Comparison of ENCODE assay signal across 11 cellular contexts in the genomic region with DNA sequence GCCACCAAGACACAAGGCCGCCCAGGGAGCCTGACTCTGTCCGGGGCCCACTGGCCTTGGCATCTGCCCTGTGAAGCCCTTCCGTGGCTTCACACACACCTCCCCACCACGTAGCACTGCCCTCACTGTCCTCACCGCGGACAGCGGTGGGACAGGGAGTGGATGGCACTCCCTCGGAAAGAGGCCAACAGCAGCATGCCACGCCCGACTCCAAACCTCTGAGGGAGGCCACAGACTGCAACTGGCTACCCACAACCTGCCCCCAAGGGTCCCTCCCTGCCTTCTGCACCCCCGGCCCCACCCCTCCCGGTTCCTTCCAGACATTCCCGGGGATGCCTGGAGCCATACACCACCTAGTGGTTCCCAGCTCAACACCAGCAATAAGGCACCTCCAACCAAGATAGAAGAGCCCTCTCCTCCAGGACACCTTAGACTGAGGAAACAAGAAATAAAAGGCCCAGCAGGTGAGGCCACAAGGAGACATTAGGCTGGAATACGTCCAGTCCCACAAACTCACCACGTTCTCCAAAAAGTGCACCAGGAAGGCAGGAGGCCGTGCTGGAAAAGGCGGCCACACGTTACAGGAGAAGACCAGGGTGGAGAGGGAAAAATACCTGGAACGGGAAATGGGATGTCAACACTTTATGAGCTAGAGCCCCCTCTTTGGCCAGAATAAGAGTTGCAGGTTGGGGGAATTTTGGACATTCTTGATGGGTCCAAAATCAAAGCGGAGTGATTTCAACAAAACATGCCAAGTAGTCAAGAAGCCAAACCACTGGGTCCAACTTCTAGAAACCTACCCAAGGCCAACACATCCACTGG.
DNase-seq lines count a peak whose midpoint lies in the region; ATAC-seq, FAIRE-seq and TF ChIP-seq lines count a peak whose summit lies in the region.
"Had no signal": no experiment of that assay in that cellular context is flagged by ENCODE, and none has a peak within 500 bp of the region (broad histone marks: within the 10 kb centered on the region; RNA-seq: fewer than 3 reads in every experiment).

No MANE protein-coding gene starts in this region.

- H3K79me2 ChIP-seq in GM23338 (replicated peaks; ENCODE audit: insufficient read depth), result no peaks in the 10 kb centered on the region

- H3K27ac Mint-ChIP-seq in GM23338, result no peak overlapping the region

- CTCF ChIA-PET in AG04450 (lab: Charles Lee), result interaction anchor here (0.6 to 0.9 kb wide), 2 partner anchors 48 to 685 kb away, joined by 3 read pairs; no protein-coding TSS in a partner anchor

- no peak overlapping the region for H3K4me3 Mint-ChIP-seq in GM23338

- H3K9me3 ChIP-seq in AG04450 (ENCODE audit: control insufficient read depth, insufficient read depth, low read length), result no peaks in the 10 kb centered on the region; the same call in 1 of the 2 replicates
- H3K9me3 ChIP-seq in WERI-Rb-1 (ENCODE audit: severe bottlenecking), result no peaks in the 10 kb centered on the region
- H3K9me3 ChIP-seq in kidney (ENCODE audit: control insufficient read depth in 1 of 2, low read length in 2 of 2), result no peaks in the 10 kb centered on the region
- no peaks in the 10 kb centered on the region for H3K9me3 ChIP-seq in tibial nerve
- H3K9me3 ChIP-seq: thyroid gland had no signal

- H3K27me3 Mint-ChIP-seq in GM23338 (ENCODE audit: insufficient read depth, low read depth, poor library complexity), result peaks cover 7% of the 10 kb centered on the region

- peak; percentile 86 for ATAC-seq in GM23338
- ATAC-seq in HG03039 (IDR thresholded peaks at IDR 0.05; ENCODE audit: unreplicated experiment), result no peak
- ATAC-seq in GM19463 (IDR thresholded peaks at IDR 0.05; ENCODE audit: unreplicated experiment), result no peak

- H3K27ac ChIP-seq in AG04450 (ENCODE audit: low read depth, low read length) (no peak overlapping the region), GM23338 (ENCODE audit: low read depth) (no peak overlapping the region), WERI-Rb-1 (no peak overlapping the region), kidney (ENCODE audit: low read depth in 2 of 2, low read length in 2 of 2) (no peak overlapping the region), tibial nerve (no peak overlapping the region)
- H3K27ac ChIP-seq: thyroid gland had no signal

- H4K20me1 ChIP-seq in GM23338 (replicated peaks; ENCODE audit: insufficient read depth), result no peaks in the 10 kb centered on the region

- TF ChIP-seq EP300 in tibial nerve (IDR thresholded peaks at IDR 0.05), result no peak

- H3K36me3 ChIP-seq in GM23338 (ENCODE audit: insufficient read depth) (no peaks in the 10 kb centered on the region), WERI-Rb-1 (peaks cover 3% of the 10 kb centered on the region), kidney (ENCODE audit: control insufficient read depth in 1 of 2, insufficient read depth in 2 of 2, low read length in 2 of 2) (no peaks in the 10 kb centered on the region), tibial nerve (no peaks in the 10 kb centered on the region)
- H3K36me3 ChIP-seq: thyroid gland had no signal

- peaks cover 12% of the 10 kb centered on the region for H3K4me1 Mint-ChIP-seq in GM23338

- H3K36me3 Mint-ChIP-seq in GM23338 (ENCODE audit: low read depth), result no peaks in the 10 kb centered on the region

- no peaks in the 10 kb centered on the region for H3K9me3 Mint-ChIP-seq in GM23338

- H3K27me3 ChIP-seq in AG04450 (ENCODE audit: control insufficient read depth, insufficient read depth, low read length) (no peaks in the 10 kb centered on the region), GM23338 (ENCODE audit: insufficient read depth) (no peaks in the 10 kb centered on the region), WERI-Rb-1 (ENCODE audit: insufficient read depth, low read depth, severe bottlenecking) (no peaks in the 10 kb centered on the region), tibial nerve (no peaks in the 10 kb centered on the region)
- H3K27me3 ChIP-seq: thyroid gland had no signal

- DNase-seq in AG04450 (ENCODE audit: low read depth, low spot score), result no peak
- peak; percentile 67 for DNase-seq in GM23338 (ENCODE audit: low spot score)
- DNase-seq in WERI-Rb-1, result peak; percentile 62
- no peak for DNase-seq in kidney
- DNase-seq in tibial nerve (ENCODE audit: low spot score in 2 of 2), result no peak
- DNase-seq in activated T-cell treated with anti-CD3 and anti-CD28 coated beads, Interleukin-2, amount 50 U/mL, for 48 hours, result no peak
- DNase-seq: C1 segment of cervical spinal cord had no signal

- no peaks in the 10 kb centered on the region for H3K4me1 ChIP-seq in GM23338 (ENCODE audit: insufficient read depth)
- no peaks in the 10 kb centered on the region for H3K4me1 ChIP-seq in kidney (ENCODE audit: control insufficient read depth in 1 of 2, insufficient read depth in 1 of 2, low read depth in 1 of 2, low read length in 2 of 2)
- H3K4me1 ChIP-seq in tibial nerve, result peaks cover 0 to 24% (median 5%) of the 10 kb centered on the region in 4 donors

- intact Hi-C loops in kidney (cut with DNase I), result no loop called here

- H2AFZ ChIP-seq in GM23338, result peak overlapping the region; percentile 17; the same call in 1 of the 2 replicates

- TF ChIP-seq POLR2A in tibial nerve (IDR thresholded peaks at IDR 0.05), result no peak

- POLR2A ChIA-PET in AG04450 (lab: Yijun Ruan, JAX), result no interaction called here

- FAIRE-seq in kidney (lab: Jason Lieb, UNC), result no peak
- FAIRE-seq: astrocyte had no signal

- no peak overlapping the region for H3K4me2 ChIP-seq in GM23338

- H3K4me3 ChIP-seq in AG04450 (ENCODE audit: low read depth, low read length) (no peak overlapping the region), GM23338 (no peak overlapping the region), WERI-Rb-1 (ENCODE audit: low read depth, low read length) (no peak overlapping the region), kidney (ENCODE audit: low read length in 2 of 2) (no peak overlapping the region), tibial nerve (no peak overlapping the region)
- H3K4me3 ChIP-seq: thyroid gland had no signal

- H3K9ac ChIP-seq in kidney (ENCODE audit: low read length in 2 of 2), result no peak overlapping the region

- no peaks in the 10 kb centered on the region for H3F3A ChIP-seq in GM23338 (replicated peaks; ENCODE audit: low read depth)

- H3K9me2 ChIP-seq in GM23338 (ENCODE audit: insufficient read depth), result no peaks in the 10 kb centered on the region

- WGBS in tibial nerve, 2 donors, result 72 to 84% methylated on average over 17 to 19 of the region's 20 CpGs

- peak; percentile 11 for TF ChIP-seq CTCF in AG04450 (IDR thresholded peaks at IDR 0.05; ENCODE audit: low read depth, low read length)
- peak; percentile 67 to 68 for TF ChIP-seq CTCF in GM23338 (conservative IDR thresholded peaks at IDR 0.05; ENCODE audit: low read depth in 2 of 2)
- peak; percentile 69 for TF ChIP-seq CTCF in WERI-Rb-1 (IDR thresholded peaks at IDR 0.05; ENCODE audit: low read depth, low read length)
- peak; percentile 5 for TF ChIP-seq CTCF in kidney (IDR thresholded peaks at IDR 0.05; ENCODE audit: borderline replicate concordance, extremely low read depth, insufficient read depth)
- TF ChIP-seq CTCF in tibial nerve (IDR thresholded peaks at IDR 0.05), result no peak

TF ChIP-seq in GM23338, 12 proteins besides CTCF, POLR2A, EP300 and RAD21 (continues in another document):
- TF ChIP-seq EZH2 (IDR thresholded peaks at IDR 0.05; ENCODE audit: low read depth, unreplicated experiment) (no peak), STAT1 (IDR thresholded peaks at IDR 0.05; ENCODE audit: unreplicated experiment) (no peak), CREB1 (CRISPR knock-in tag; IDR thresholded peaks at IDR 0.05; ENCODE audit: low read depth) (no peak), JUNB (IDR thresholded peaks at IDR 0.05; ENCODE audit: unreplicated experiment) (no peak), POLR2AphosphoS5 (IDR thresholded peaks at IDR 0.05; ENCODE audit: low read depth) (no peak), ZNF331 (CRISPR knock-in tag; IDR thresholded peaks at IDR 0.05; ENCODE audit: low read depth) (no peak), EZH2phosphoT487 (IDR thresholded peaks at IDR 0.05; ENCODE audit: unreplicated experiment) (no peak), ZNF114 (CRISPR knock-in tag; IDR thresholded peaks at IDR 0.05) (no peak)
- TF ChIP-seq, protein P1, sequence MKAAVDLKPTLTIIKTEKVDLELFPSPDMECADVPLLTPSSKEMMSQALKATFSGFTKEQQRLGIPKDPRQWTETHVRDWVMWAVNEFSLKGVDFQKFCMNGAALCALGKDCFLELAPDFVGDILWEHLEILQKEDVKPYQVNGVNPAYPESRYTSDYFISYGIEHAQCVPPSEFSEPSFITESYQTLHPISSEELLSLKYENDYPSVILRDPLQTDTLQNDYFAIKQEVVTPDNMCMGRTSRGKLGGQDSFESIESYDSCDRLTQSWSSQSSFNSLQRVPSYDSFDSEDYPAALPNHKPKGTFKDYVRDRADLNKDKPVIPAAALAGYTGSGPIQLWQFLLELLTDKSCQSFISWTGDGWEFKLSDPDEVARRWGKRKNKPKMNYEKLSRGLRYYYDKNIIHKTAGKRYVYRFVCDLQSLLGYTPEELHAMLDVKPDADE (IDR thresholded peaks at IDR 0.05), result no peak

Comparison
In these comparisons a context has a peak if more than half of its experiments do, and no peak if none do; other contexts are left out.
1. DNase-seq: peak in GM23338 (single experiment) and WERI-Rb-1 (single experiment); none in AG04450 (single experiment), kidney (single experiment), tibial nerve (0 of 2) and activated T-cell treated with anti-CD3 and anti-CD28 coated beads, Interleukin-2, amount 50 U/mL, for 48 hours (0 of 2).
2. CTCF ChIP-seq: peak in AG04450 (single experiment), GM23338 (2 of 2), WERI-Rb-1 (single experiment) and kidney (single experiment); none in tibial nerve (0 of 5).